In the genomic region with DNA sequence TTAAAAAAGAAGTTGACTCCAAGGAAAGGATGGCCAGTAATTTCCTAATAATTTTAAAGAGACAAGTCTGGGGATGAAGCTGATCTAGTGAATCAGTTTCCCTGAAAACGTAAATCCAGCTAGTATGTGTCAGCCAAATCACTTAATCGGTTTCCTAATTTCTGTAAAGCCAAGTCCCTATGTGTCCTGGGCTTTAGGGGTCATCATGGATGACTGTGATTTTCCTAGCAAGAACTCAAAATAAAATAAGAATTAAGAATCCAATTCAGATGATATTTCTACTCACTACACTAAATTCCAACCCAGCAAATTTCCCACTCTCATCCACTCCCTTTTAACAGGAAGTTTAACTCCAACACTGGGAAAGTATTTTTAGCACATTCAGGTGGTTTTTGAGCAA, we compare ENCODE assay signal across 8 cellular contexts. TPM values are rescaled to one million over a fixed set of nuclear protein-coding genes. Genes with fewer than 3 reads are reported as not detected.
DNase-seq lines count a peak whose midpoint lies in the region; ATAC-seq and TF ChIP-seq lines count a peak whose summit lies in the region.

No MANE protein-coding gene starts in this region.

- no peaks in the 10 kb centered on the region for H3K9me2 ChIP-seq in DOHH2 (replicated peaks; ENCODE audit: control insufficient read depth, low read length)

- H4K20me1 ChIP-seq in DOHH2 (ENCODE audit: control insufficient read depth, insufficient read depth, low read depth, low read length), result peaks cover 18% of the 10 kb centered on the region
- no peaks in the 10 kb centered on the region for H4K20me1 ChIP-seq in fibroblast of lung (ENCODE audit: control insufficient read depth, extremely low read depth, insufficient read depth, low read length)

- no peak overlapping the region for H2AFZ ChIP-seq in fibroblast of lung (ENCODE audit: low read length)

- H3K27ac ChIP-seq in DOHH2 (ENCODE audit: low read depth, low read length), result peak overlapping the region; percentile 84
- peak overlapping the region; percentile 84 for H3K27ac ChIP-seq in VCaP
- H3K27ac ChIP-seq in fibroblast of lung (ENCODE audit: insufficient read depth, low read length), result peak overlapping the region; percentile 31
- H3K27ac ChIP-seq in rectal smooth muscle tissue (ENCODE audit: low read depth, low read length), result peak overlapping the region; percentile 56

- H3K4me3 ChIP-seq in DOHH2 (ENCODE audit: low read length) (peak overlapping the region; percentile 73), fibroblast of lung (replicated peaks in 1 of 4; ENCODE audit: control extremely low read depth in 1 of 4, insufficient read depth in 1 of 4, low read depth in 3 of 4, low read length in 4 of 4) (no peak overlapping the region), rectal smooth muscle tissue (ENCODE audit: low read length) (no peak overlapping the region)

- H3K79me2 ChIP-seq in DOHH2 (ENCODE audit: control insufficient read depth, low read length) (peaks cover 100% of the 10 kb centered on the region), fibroblast of lung (ENCODE audit: control insufficient read depth, insufficient read depth, low read length) (peaks cover 9% of the 10 kb centered on the region)

- TF ChIP-seq CTCF in DOHH2 (IDR thresholded peaks at IDR 0.05; ENCODE audit: low read depth, low read length, poor library complexity, severe bottlenecking), result no peak
- TF ChIP-seq CTCF in VCaP (conservative IDR thresholded peaks at IDR 0.05), result no peak
- TF ChIP-seq CTCF in fibroblast of lung (conservative IDR thresholded peaks at IDR 0.05 in 1 of 2, IDR thresholded peaks at IDR 0.05 in 1 of 2; ENCODE audit: low read depth in 1 of 2, low read length in 2 of 2), result no peak

- H3K9me3 ChIP-seq in DOHH2 (ENCODE audit: control insufficient read depth, insufficient read depth, low read length), result no peaks in the 10 kb centered on the region
- H3K9me3 ChIP-seq in fibroblast of lung (ENCODE audit: control insufficient read depth, insufficient read depth, low read depth, low read length), result no peaks in the 10 kb centered on the region

- H3K4me2 ChIP-seq in DOHH2 (ENCODE audit: low read length) (peak overlapping the region; percentile 64), fibroblast of lung (ENCODE audit: extremely low read depth, insufficient read depth, low read length) (peak overlapping the region; percentile 57)

- ATAC-seq in HG02938 (IDR thresholded peaks at IDR 0.05; ENCODE audit: unreplicated experiment) (no peak), GM21526 (IDR thresholded peaks at IDR 0.05; ENCODE audit: low FRiP score, unreplicated experiment) (no peak)

- H3K4me1 ChIP-seq in DOHH2 (ENCODE audit: control insufficient read depth, low read length), result peaks cover 59% of the 10 kb centered on the region
- H3K4me1 ChIP-seq in fibroblast of lung (ENCODE audit: control insufficient read depth, extremely low read depth, insufficient read depth, low read length), result peaks cover 4% of the 10 kb centered on the region
- peaks cover 15% of the 10 kb centered on the region for H3K4me1 ChIP-seq in rectal smooth muscle tissue (ENCODE audit: control insufficient read depth, insufficient read depth, low read length)

- H3F3A ChIP-seq in DOHH2 (ENCODE audit: control insufficient read depth, insufficient read depth), result peaks cover 54% of the 10 kb centered on the region

- no peak overlapping the region for H3K9ac ChIP-seq in fibroblast of lung (ENCODE audit: insufficient read depth, low read length)
- H3K9ac ChIP-seq in rectal smooth muscle tissue (ENCODE audit: low read length), result no peak overlapping the region

- DNase-seq in fibroblast of lung (ENCODE audit: low read depth in 2 of 2), result peak in 1 of 2 donors; percentile 34
- DNase-seq in NCI-H146 treated with DMSO at 0.1 percent for 48 hours (lab: John Stamatoyannopoulos, UW; ENCODE audit: unreplicated experiment), result no peak
- no peak for DNase-seq in activated gamma-delta T cell (lab: John Stamatoyannopoulos, UW)

- H3K36me3 ChIP-seq in DOHH2 (ENCODE audit: control insufficient read depth, low read length) (peaks cover 71% of the 10 kb centered on the region), fibroblast of lung (ENCODE audit: control insufficient read depth, insufficient read depth, low read length) (no peaks in the 10 kb centered on the region), rectal smooth muscle tissue (ENCODE audit: control insufficient read depth, insufficient read depth, low read length) (no peaks in the 10 kb centered on the region)

- no peaks in the 10 kb centered on the region for H3K27me3 ChIP-seq in DOHH2 (ENCODE audit: control insufficient read depth, low read length)
- no peaks in the 10 kb centered on the region for H3K27me3 ChIP-seq in fibroblast of lung (ENCODE audit: control insufficient read depth, insufficient read depth, low read length)
- H3K27me3 ChIP-seq in rectal smooth muscle tissue (ENCODE audit: control insufficient read depth, insufficient read depth, low read length), result no peaks in the 10 kb centered on the region

RNA-seq across cellular contexts. Expression of gene ELF1, which starts 35.8 kb away (rescaled TPM):
- 34.7 and 38.5 TPM in 2 replicates for total RNA-seq in fibroblast of lung
- polyA plus RNA-seq in fibroblast of lung, result 31.5 and 41.0 TPM in 2 replicates
- polyA plus RNA-seq in fibroblast of lung (2012), result 21.1 and 29.2 TPM in 2 replicates
- polyA minus RNA-seq in fibroblast of lung (ENCODE audit: low replicate concordance), result 8.5 and 25.1 TPM in 2 replicates

Comparison
In these comparisons a context has a peak if more than half of its experiments do, and no peak if none do; other contexts are left out.
1. H3K27ac ChIP-seq: peak in every context shown above with its lines; median percentile 84 in DOHH2; 84 in VCaP; 56 in rectal smooth muscle tissue; 31 in fibroblast of lung.